In genomic region chr1:27235827-27236226, GRCh38 we compare ENCODE assay signal across 8 cellular contexts. TPM values are rescaled to one million over a fixed set of nuclear protein-coding genes. Genes with fewer than 3 reads are reported as not detected.
DNase-seq lines count a peak whose midpoint lies in the region; ATAC-seq, FAIRE-seq and TF ChIP-seq lines count a peak whose summit lies in the region.

No MANE protein-coding gene starts in this region.

- SMC1A ChIA-PET in GM12878 (lab: Charles Lee; ENCODE audit: uncharacterized antibody, unreplicated experiment): interaction anchor here (0.9 to 4.5 kb wide), 4 partner anchors 9 to 48 kb away, joined by 3 to 21 read pairs (median 8); no protein-coding TSS in a partner anchor

- peak overlapping the region; percentile 83 for H2AFZ ChIP-seq in GM12878 (ENCODE audit: control insufficient read depth, low read depth, low read length)

- TF ChIP-seq EP300 in GM12878 (IDR thresholded peaks at IDR 0.05; ENCODE audit: borderline replicate concordance in 1 of 2, control insufficient read depth in 1 of 2, low read depth in 2 of 2, low read length in 2 of 2): no peak

- peaks cover 18% of the 10 kb centered on the region for H3K79me2 ChIP-seq in GM12878 (ENCODE audit: control insufficient read depth, insufficient read depth, low read length)

- TF ChIP-seq CTCF in AG04449 (IDR thresholded peaks at IDR 0.05; ENCODE audit: insufficient read depth, low read length, missing control alignments): no peak
- TF ChIP-seq CTCF in GM12878 (IDR thresholded peaks at IDR 0.05 in 2 of 3, conservative IDR thresholded peaks at IDR 0.05 in 1 of 3; ENCODE audit: control insufficient read depth in 2 of 3, extremely low read depth in 1 of 3, insufficient read depth in 1 of 3, low read depth in 3 of 3, low read length in 3 of 3): no peak

- H3K4me2 ChIP-seq in GM12878 (ENCODE audit: control insufficient read depth, insufficient read depth): peak overlapping the region; percentile 88

- no peak for TF ChIP-seq POLR2A in GM12878 (IDR thresholded peaks at IDR 0.05; ENCODE audit: low read depth, low read length)

- H3K27ac ChIP-seq in HUES6 (ENCODE audit: low read depth, low read length): no peak overlapping the region
- H3K27ac ChIP-seq in GM12878 (ENCODE audit: control insufficient read depth, insufficient read depth): peak overlapping the region; percentile 55
- peak overlapping the region; percentile 63 to 74 for H3K27ac ChIP-seq in mucosa of rectum (ENCODE audit: low read depth in 2 of 2, low read length in 2 of 2)
- no peak overlapping the region for H3K27ac ChIP-seq in caudate nucleus (ENCODE audit: low read depth, low read length)

- H3K4me1 ChIP-seq in HUES6 (ENCODE audit: control insufficient read depth, insufficient read depth, low read length) (peaks cover 6% of the 10 kb centered on the region; the same call in 1 of the 2 replicates), GM12878 (ENCODE audit: control insufficient read depth, insufficient read depth, low read length) (peaks cover 12% of the 10 kb centered on the region), mucosa of rectum (ENCODE audit: control insufficient read depth in 2 of 2, insufficient read depth in 2 of 2, low read length in 2 of 2) (peaks cover 11 to 13% of the 10 kb centered on the region in 2 donors)

- FAIRE-seq in GM12878 (lab: Jason Lieb, UNC) (no peak), HTR-8/SVneo (lab: Jason Lieb, UNC) (no peak)

- H3K9me3 ChIP-seq in HUES6 (ENCODE audit: control insufficient read depth, insufficient read depth, low read depth, low read length): no peaks in the 10 kb centered on the region
- H3K9me3 ChIP-seq in GM12878 (replicated peaks; ENCODE audit: control insufficient read depth, insufficient read depth, low read length): no peaks in the 10 kb centered on the region
- no peaks in the 10 kb centered on the region for H3K9me3 ChIP-seq in mucosa of rectum (ENCODE audit: control insufficient read depth in 2 of 2, low read length in 2 of 2)

- H3K4me3 ChIP-seq in AG04449 (ENCODE audit: low read depth, low read length) (peak overlapping the region; percentile 70), HUES6 (ENCODE audit: low read depth, low read length) (peak overlapping the region; percentile 97), GM12878 (peak overlapping the region; percentile 79), mucosa of rectum (ENCODE audit: low read length in 2 of 2) (peak overlapping the region; percentile 77 to 86)

- 1% methylated on average over 7 of the region's 7 CpGs for WGBS in GM12878 (ENCODE audit: insufficient coverage, insufficient replicate concordance, low lambda C conversion rate, missing lambda C conversion rate)

- intact Hi-C loops in GM12878 (cut with micrococcal nuclease; ENCODE audit: unreplicated experiment): loop anchor here (2.0 kb wide), 1 partner anchor 17 kb away; no protein-coding TSS in a partner anchor

- DNase-seq in AG04449 (ENCODE audit: low read depth, low spot score): no peak
- no peak for DNase-seq in GM12878 (ENCODE audit: low read depth, low spot score)
- DNase-seq in caudate nucleus (lab: John Stamatoyannopoulos, UW): no peak
- no peak for DNase-seq in NCI-H748 (lab: John Stamatoyannopoulos, UW; ENCODE audit: unreplicated experiment)
- DNase-seq in HTR-8/SVneo (ENCODE audit: insufficient read length, low spot score): no peak
- DNase-seq in mucosa of gallbladder (ENCODE audit: low spot score): no peak

- no peak for ATAC-seq in GM12878

- CTCF ChIA-PET in AG04449 (lab: Yijun Ruan, JAX): no interaction called here
- CTCF ChIA-PET in GM12878 (lab: Yijun Ruan, JAX): interaction anchor here (0.7 to 2.3 kb wide), 2 partner anchors 48 to 133 kb away, joined by 3 to 9 read pairs; no protein-coding TSS in a partner anchor

- H3K36me3 ChIP-seq in HUES6 (ENCODE audit: control insufficient read depth, insufficient read depth, low read length) (no peaks in the 10 kb centered on the region), GM12878 (ENCODE audit: control insufficient read depth in 2 of 2, insufficient read depth in 2 of 2, low read length in 1 of 2) (no peaks in the 10 kb centered on the region), mucosa of rectum (ENCODE audit: control insufficient read depth in 2 of 2, insufficient read depth in 2 of 2, low read length in 2 of 2) (no peaks in the 10 kb centered on the region)

- no peaks in the 10 kb centered on the region for H3K27me3 ChIP-seq in HUES6 (ENCODE audit: control insufficient read depth, insufficient read depth, low read length)
- no peaks in the 10 kb centered on the region for H3K27me3 ChIP-seq in GM12878 (replicated peaks in 1 of 2; ENCODE audit: control insufficient read depth in 2 of 2, insufficient read depth in 2 of 2, low read length in 1 of 2)
- H3K27me3 ChIP-seq in mucosa of rectum (ENCODE audit: control insufficient read depth in 2 of 2, insufficient read depth in 2 of 2, low read length in 2 of 2): no peaks in the 10 kb centered on the region

- in situ Hi-C loops in GM12878 (cut with MboI): no loop called here

- no peak for TF ChIP-seq RAD21 in GM12878 (IDR thresholded peaks at IDR 0.05; ENCODE audit: insufficient read depth, low read depth, low read length)

- H3K9ac ChIP-seq in HUES6 (ENCODE audit: low read length) (peak overlapping the region; percentile 72), GM12878 (ENCODE audit: control insufficient read depth, insufficient read depth, low read length) (peak overlapping the region; percentile 75), mucosa of rectum (ENCODE audit: low read depth in 1 of 2, low read length in 2 of 2) (peak overlapping the region; percentile 60 to 71)

- no TSS peak for BruUV-seq in GM12878 (replicated peaks; lab: Mats Ljungman, UMichigan)

- POLR2A ChIA-PET in AG04449 (lab: Yijun Ruan, JAX) (no interaction called here), GM12878 (lab: Charles Lee) (interaction anchor here (0.8 to 1.5 kb wide), 2 partner anchors 16 to 17 kb away, joined by 3 to 4 read pairs; no protein-coding TSS in a partner anchor)

- RAD21 ChIA-PET in GM12878 (lab: Charles Lee; ENCODE audit: unreplicated experiment): interaction anchor here (0.8 to 1.1 kb wide), 3 partner anchors 17 to 46 kb away, joined by 3 to 4 read pairs (median 3); no protein-coding TSS in a partner anchor

- H4K20me1 ChIP-seq in GM12878 (ENCODE audit: control insufficient read depth, insufficient read depth): no peaks in the 10 kb centered on the region

TF ChIP-seq in GM12878, 131 proteins besides CTCF, POLR2A, EP300 and RAD21 (continues in another document):
- TF ChIP-seq NFXL1 (IDR thresholded peaks at IDR 0.05; ENCODE audit: borderline replicate concordance) (no peak), FOXK2 (IDR thresholded peaks at IDR 0.05) (no peak), PKNOX1 (IDR thresholded peaks at IDR 0.05) (no peak), TARDBP (IDR thresholded peaks at IDR 0.05; ENCODE audit: borderline replicate concordance) (no peak), RELB (IDR thresholded peaks at IDR 0.05; ENCODE audit: low read depth) (no peak)

RNA-seq across cellular contexts. Expression of gene WDTC1, which starts 1.4 kb away (rescaled TPM):
- 17.9 and 20.5 TPM in 2 replicates for total RNA-seq in GM12878 (2013; cell fraction: nucleolus; rRNA removed)
- total RNA-seq in GM12878 (2014; rRNA removed) (14.2 and 15.4 TPM in 2 replicates), GM12878 (2014; rRNA removed; fragmentation: Illumina TruSeq; extraction: Trizol) (8.0 and 8.2 TPM in 2 replicates), GM12878 (2021) (28.7 and 30.3 TPM in 2 replicates), mucosa of gallbladder (52.6 TPM)
- polyA plus RNA-seq in GM12878 (2011; ENCODE audit: low read depth): 11.8 TPM
- polyA plus RNA-seq in GM12878 (2011; rRNA removed) (3.1 and 7.2 TPM in 2 replicates), GM12878 (2014; fragmentation: Illumina TruSeq; extraction: Trizol) (12.6 and 19.0 TPM in 2 replicates), GM12878 (2014; fragmentation: Nextera tagmentation; extraction: Ambion mirVana) (under 1 TPM; 0.21 to 0.26 TPM), GM12878 (2014; rRNA removed) (15.1 and 17.3 TPM in 2 replicates), GM12878 (2016; fragmentation: Nextera tagmentation; extraction: Ambion mirVana) (1 to 10 TPM; 2.8 to 3.7 TPM)
- 6.6 and 7.2 TPM in 2 replicates for polyA plus RNA-seq in GM12878 (2011; cell fraction: cytosol; rRNA removed)
- polyA plus RNA-seq in GM12878 (2011; cell fraction: nucleus; rRNA removed): 11.0 and 11.5 TPM in 2 replicates
- 24.2 and 26.5 TPM in 2 replicates for polyA plus RNA-seq in GM12878 (2012)
- polyA minus RNA-seq in GM12878 (2011; rRNA and poly(A)+ RNA removed): 10.3 and 12.9 TPM in 2 replicates
- 5.1 and 6.1 TPM in 2 replicates for polyA minus RNA-seq in GM12878 (2011; cell fraction: cytosol; rRNA and poly(A)+ RNA removed)
- 4.4 and 6.5 TPM in 2 replicates for polyA minus RNA-seq in GM12878 (2011; cell fraction: nucleus; rRNA and poly(A)+ RNA removed)

Comparison
In these comparisons a context has a peak if more than half of its experiments do, and no peak if none do; other contexts are left out.
1. H3K27ac ChIP-seq: peak in GM12878 (single experiment) and mucosa of rectum (2 of 2); none in HUES6 (single experiment) and caudate nucleus (single experiment).
2. Peak in every context shown above with its lines, with median percentiles within 50 percentile points of each other: H3K4me3 ChIP-seq and H3K9ac ChIP-seq.